ENCODE assay signal across 10 cellular contexts in genomic region chr4:153530284-153530995, GRCh38.
DNase-seq lines count a peak whose midpoint lies in the region; ATAC-seq and TF ChIP-seq lines count a peak whose summit lies in the region.
"Had no signal": no experiment of that assay in that cellular context is flagged by ENCODE, and none has a peak within 500 bp of the region (broad histone marks: within the 10 kb centered on the region; RNA-seq: fewer than 3 reads in every experiment).

No MANE protein-coding gene starts in this region.

- H3K27ac ChIP-seq in skeletal muscle tissue (ENCODE audit: low read depth, low read length) (peak overlapping the region; percentile 18), prostate gland (no peak overlapping the region)
- H3K27ac ChIP-seq: SJCRH30 had no signal

- peak overlapping the region in 2 of 3 donors; percentile 28 to 33 for H3K9ac ChIP-seq in skeletal muscle tissue (ENCODE audit: low read depth in 1 of 3, low read length in 3 of 3)

- peaks cover 16% of the 10 kb centered on the region for H3K36me3 Mint-ChIP-seq in endothelial cell (ENCODE audit: low read depth, unreplicated experiment)

- H3K9me3 ChIP-seq in skeletal muscle tissue (ENCODE audit: control insufficient read depth in 3 of 3, low read length in 3 of 3) = no peaks in the 10 kb centered on the region
- no peaks in the 10 kb centered on the region for H3K9me3 ChIP-seq in prostate gland
- H3K9me3 ChIP-seq: SJCRH30 had no signal

- no peaks in the 10 kb centered on the region for H3K9me3 Mint-ChIP-seq in endothelial cell (ENCODE audit: unreplicated experiment)

- intact Hi-C loops in prostate gland (cut with DNase I) = no loop called here

- no peak for TF ChIP-seq POLR2A in prostate gland (IDR thresholded peaks at IDR 0.05)

- H3K36me3 ChIP-seq in skeletal muscle tissue (ENCODE audit: control insufficient read depth in 3 of 3, insufficient read depth in 3 of 3, low read length in 3 of 3) (no peaks in the 10 kb centered on the region), prostate gland (no peaks in the 10 kb centered on the region)

- ATAC-seq in GM19463 (IDR thresholded peaks at IDR 0.05; ENCODE audit: unreplicated experiment) (peak; percentile 31), HG03521 (IDR thresholded peaks at IDR 0.05; ENCODE audit: unreplicated experiment) (no peak), GM21717 (IDR thresholded peaks at IDR 0.05; ENCODE audit: unreplicated experiment) (no peak)

- H3K27ac Mint-ChIP-seq in endothelial cell (ENCODE audit: unreplicated experiment) = peak overlapping the region; percentile 83

- peaks cover 47 to 63% (median 54%) of the 10 kb centered on the region in 3 donors for H3K4me1 ChIP-seq in skeletal muscle tissue (ENCODE audit: control insufficient read depth in 3 of 3, insufficient read depth in 3 of 3, low read length in 3 of 3)
- H3K4me1 ChIP-seq in prostate gland (replicated peaks) = no peaks in the 10 kb centered on the region

- H3K4me3 ChIP-seq in skeletal muscle tissue (ENCODE audit: low read length in 3 of 3) = no peak overlapping the region
- no peak overlapping the region for H3K4me3 ChIP-seq in prostate gland
- H3K4me3 ChIP-seq: SJCRH30 had no signal

- TF ChIP-seq CTCF in endothelial cell (IDR thresholded peaks at IDR 0.05; ENCODE audit: unreplicated experiment) = no peak
- no peak for TF ChIP-seq CTCF in prostate gland (IDR thresholded peaks at IDR 0.05)

- no peak overlapping the region for H3K4me3 Mint-ChIP-seq in endothelial cell (ENCODE audit: unreplicated experiment)

- peak; percentile 26 to 28 for DNase-seq in activated CD4-positive, alpha-beta T cell treated with anti-CD3 and anti-CD28 coated beads, Interleukin-2, amount 50 U/mL, for 4 hours
- DNase-seq in endothelial cell (ENCODE audit: low spot score) (no peak), prostate gland (ENCODE audit: low spot score) (no peak), NCI-H1105 treated with DMSO at 0.1 percent for 48 hours (lab: John Stamatoyannopoulos, UW) (no peak)
- DNase-seq: NCI-H1092 treated with DMSO at 0.1 percent for 48 hours, SJCRH30 had no signal

- 77% methylated on average over 8 of the region's 8 CpGs for WGBS in prostate gland

- peaks cover 50% of the 10 kb centered on the region for H3K4me1 Mint-ChIP-seq in endothelial cell (ENCODE audit: unreplicated experiment)

- H3K27me3 ChIP-seq in skeletal muscle tissue (ENCODE audit: control insufficient read depth in 3 of 3, insufficient read depth in 3 of 3, low read length in 3 of 3) (no peaks in the 10 kb centered on the region), prostate gland (replicated peaks; ENCODE audit: insufficient read depth) (no peaks in the 10 kb centered on the region)
- H3K27me3 ChIP-seq: SJCRH30 had no signal

- peaks cover 7% of the 10 kb centered on the region for H3K27me3 Mint-ChIP-seq in endothelial cell (ENCODE audit: unreplicated experiment)

Comparison
In these comparisons a context has a peak if more than half of its experiments do, and no peak if none do; other contexts are left out.
1. DNase-seq: peak in activated CD4-positive, alpha-beta T cell treated with anti-CD3 and anti-CD28 coated beads, Interleukin-2, amount 50 U/mL, for 4 hours (2 of 2); none in endothelial cell (single experiment), prostate gland (single experiment) and NCI-H1105 treated with DMSO at 0.1 percent for 48 hours (single experiment).